ENCODE assay signal across 4 cellular contexts in genomic region chr13:111539252-111539651, GRCh38.
"Had no signal": no experiment of that assay in that cellular context is flagged by ENCODE, and none has a peak within 500 bp of the region (broad histone marks: within the 10 kb centered on the region; RNA-seq: fewer than 3 reads in every experiment).

No MANE protein-coding gene starts in this region.

- H3K4me3 ChIP-seq: GM23338 had no signal

- DNase-seq: H9, HCEC 1CT, KBM-7 had no signal
